18 cellular contexts compared by ENCODE assay signal in the genomic region with DNA sequence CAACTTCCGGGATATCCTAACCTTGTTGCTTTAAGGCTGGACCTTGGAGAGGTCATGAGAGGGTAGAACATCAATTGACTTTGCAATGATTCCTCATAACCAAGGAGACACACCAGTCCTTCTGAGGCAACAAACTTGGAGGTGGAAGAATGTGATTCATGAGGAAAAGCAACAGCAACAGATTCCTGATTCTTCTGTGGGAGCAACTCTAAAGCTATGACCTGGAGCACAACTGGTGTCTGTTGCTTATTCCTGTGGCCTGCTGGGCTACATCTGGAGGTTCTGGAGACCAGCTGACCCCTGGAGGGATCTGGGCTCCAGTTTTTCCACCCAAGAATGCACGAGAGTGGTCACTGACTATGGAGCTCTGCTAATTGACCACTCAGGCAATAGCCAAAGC.
"Had no signal": no experiment of that assay in that cellular context is flagged by ENCODE, and none has a peak within 500 bp of the region (broad histone marks: within the 10 kb centered on the region; RNA-seq: fewer than 3 reads in every experiment).

No MANE protein-coding gene starts in this region.

- H3K9me3 Mint-ChIP-seq: activated naive CD4-positive, alpha-beta T cell treated with anti-CD3 and anti-CD28 coated beads, Interleukin-2, amount 50 U/mL, for 24 hours; immature natural killer cell; neural progenitor cell had no signal

- H3K9me3 ChIP-seq: gastrocnemius medialis, ovary, tibial artery, uterus had no signal

- H3K4me3 ChIP-seq: cardiac muscle cell, gastrocnemius medialis, neural progenitor cell, ovary, tibial artery, uterus had no signal

- H3K27ac Mint-ChIP-seq: activated naive CD4-positive, alpha-beta T cell treated with anti-CD3 and anti-CD28 coated beads, Interleukin-2, amount 50 U/mL, for 24 hours; endodermal cell; immature natural killer cell; naive thymus-derived CD4-positive, alpha-beta T cell; neural progenitor cell had no signal

- H3K4me1 ChIP-seq: neural progenitor cell, uterus had no signal

- ATAC-seq: activated CD4-positive, CD25-positive, alpha-beta regulatory T cell treated with anti-CD3 and anti-CD28 coated beads, Interleukin-2, amount 50 U/mL, for 24 hours; naive thymus-derived CD4-positive, alpha-beta T cell; sciatic nerve had no signal

- H3K27ac ChIP-seq: cardiac muscle cell, epithelial cell of prostate, neural progenitor cell, ovary, tibial artery, uterus had no signal

- H3K36me3 ChIP-seq: cardiac muscle cell, gastrocnemius medialis, neural progenitor cell, ovary, tibial artery, uterus had no signal

- H3K4me1 Mint-ChIP-seq: activated naive CD4-positive, alpha-beta T cell treated with anti-CD3 and anti-CD28 coated beads, Interleukin-2, amount 50 U/mL, for 24 hours; immature natural killer cell; naive thymus-derived CD4-positive, alpha-beta T cell; neural progenitor cell had no signal

- H3K27me3 ChIP-seq: cardiac muscle cell, gastrocnemius medialis, neural progenitor cell, ovary, tibial artery, uterus had no signal

- H3K36me3 Mint-ChIP-seq: activated naive CD4-positive, alpha-beta T cell treated with anti-CD3 and anti-CD28 coated beads, Interleukin-2, amount 50 U/mL, for 24 hours; immature natural killer cell; naive thymus-derived CD4-positive, alpha-beta T cell; neural progenitor cell had no signal

- H3K4me3 Mint-ChIP-seq: activated naive CD4-positive, alpha-beta T cell treated with anti-CD3 and anti-CD28 coated beads, Interleukin-2, amount 50 U/mL, for 24 hours; endodermal cell; immature natural killer cell; naive thymus-derived CD4-positive, alpha-beta T cell; neural progenitor cell had no signal

- DNase-seq: activated gamma-delta T cell; endodermal cell; gastrocnemius medialis; immature natural killer cell; mesendoderm; naive thymus-derived CD4-positive, alpha-beta T cell; ovary; stimulated activated naive CD4-positive, alpha-beta T cell treated with Interleukin-2 at 50 U/mL for 16 hours; T-helper 1 cell; T1000; tibial artery; uterus had no signal
